19 cellular contexts compared by ENCODE assay signal in the genomic region with DNA sequence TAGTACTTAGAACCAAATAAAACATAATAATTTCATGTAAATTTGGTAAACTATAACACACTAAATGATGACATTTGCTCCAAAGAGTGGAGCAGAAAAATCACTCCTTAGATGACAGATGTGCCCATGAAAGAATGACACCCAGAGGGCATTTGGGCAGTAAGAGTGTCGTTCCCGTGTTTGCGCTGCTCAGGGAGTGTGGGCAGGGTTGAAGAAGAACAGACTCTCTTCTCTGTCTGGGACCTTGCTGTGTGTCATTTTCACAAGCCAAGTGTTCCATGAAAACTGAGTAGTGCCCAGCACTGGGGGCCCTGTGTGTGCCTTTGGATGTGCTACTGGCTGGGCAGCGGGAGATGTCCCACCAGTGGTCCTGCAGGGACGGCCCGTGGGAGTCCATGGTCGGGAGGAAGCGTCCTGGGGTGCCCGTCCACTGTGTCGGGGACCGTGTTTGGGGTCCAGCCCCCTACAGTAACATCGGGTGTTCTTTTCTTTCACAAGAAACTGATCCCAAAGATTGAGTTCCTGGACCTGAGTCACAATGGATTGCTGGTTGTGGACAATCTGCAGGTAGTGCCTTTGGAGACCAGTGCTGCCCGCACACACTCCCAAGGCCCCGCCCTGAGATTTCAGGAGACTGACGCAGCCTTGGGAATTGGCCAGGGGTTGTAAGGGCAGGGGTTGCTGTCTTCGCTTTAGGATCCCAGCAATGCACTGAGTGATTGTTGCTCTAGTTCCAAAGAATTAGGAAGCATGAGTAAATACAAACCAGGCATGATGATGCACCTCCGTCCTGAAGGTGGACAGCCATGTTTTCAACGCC. TPM values are rescaled to one million over a fixed set of nuclear protein-coding genes. Genes with fewer than 3 reads are reported as not detected.
DNase-seq lines count a peak whose midpoint lies in the region; ATAC-seq and TF ChIP-seq lines count a peak whose summit lies in the region.
"Had no signal": no experiment of that assay in that cellular context is flagged by ENCODE, and none has a peak within 500 bp of the region (broad histone marks: within the 10 kb centered on the region; RNA-seq: fewer than 3 reads in every experiment).

No MANE protein-coding gene starts in this region.

- H3K4me3 ChIP-seq in trophoblast cell (ENCODE audit: low read depth, low read length) (no peak overlapping the region), foreskin fibroblast (ENCODE audit: low read depth in 1 of 2, low read length in 2 of 2) (no peak overlapping the region)

- no peak overlapping the region for H2BK120ac ChIP-seq in trophoblast cell (ENCODE audit: insufficient read depth, low read length, poor library complexity)

- no peak overlapping the region for H3K23ac ChIP-seq in trophoblast cell (ENCODE audit: low read length)

- peaks cover 15% of the 10 kb centered on the region for H3K4me1 Mint-ChIP-seq in endothelial cell (ENCODE audit: unreplicated experiment)
- H3K4me1 Mint-ChIP-seq: B cell, H9, IgD-negative memory B cell had no signal

- no peaks in the 10 kb centered on the region for H3K9me3 Mint-ChIP-seq in endothelial cell (ENCODE audit: unreplicated experiment)
- H3K9me3 Mint-ChIP-seq: CD4-positive, alpha-beta T cell; H9; IgD-negative memory B cell had no signal

- no peak overlapping the region for H3K9ac ChIP-seq in trophoblast cell (ENCODE audit: low read length)

- no peaks in the 10 kb centered on the region for H3K79me1 ChIP-seq in trophoblast cell (ENCODE audit: low read length)

- no peak overlapping the region for H3K27ac Mint-ChIP-seq in endothelial cell (ENCODE audit: unreplicated experiment)
- H3K27ac Mint-ChIP-seq: B cell; CD4-positive, alpha-beta T cell; H9; IgD-negative memory B cell had no signal

- H3K36me3 ChIP-seq in trophoblast cell (ENCODE audit: control insufficient read depth in 1 of 2, insufficient read depth in 2 of 2, low read length in 2 of 2): peaks cover 84 to 89% of the 10 kb centered on the region in 2 experiments

- H3K4ac ChIP-seq in trophoblast cell (ENCODE audit: low read depth, low read length): no peak overlapping the region

- H2AK5ac ChIP-seq in trophoblast cell (ENCODE audit: low read length): no peak overlapping the region

- DNase-seq in left cardiac atrium: peak; percentile 24
- DNase-seq in Right ventricle myocardium superior: no peak
- DNase-seq in CD1c-positive myeloid dendritic cell (ENCODE audit: extremely low spot score): peak; percentile 85
- DNase-seq in endothelial cell (ENCODE audit: low spot score): no peak
- DNase-seq in trophoblast cell: peak; percentile 97 to 98
- no peak for DNase-seq in posterior vena cava (ENCODE audit: low spot score)
- DNase-seq in T1000 (lab: John Stamatoyannopoulos, UW): no peak
- DNase-seq in foreskin fibroblast: no peak
- DNase-seq: 8988T; C1 segment of cervical spinal cord; CD4-positive, alpha-beta T cell; DMS153; GDM1; H9 had no signal

- no peak overlapping the region for H3K18ac ChIP-seq in trophoblast cell (ENCODE audit: low read length)

- no peak for ATAC-seq in left cardiac atrium
- ATAC-seq in Right ventricle myocardium superior (ENCODE audit: poor library complexity): no peak

- H3K9me3 ChIP-seq in trophoblast cell (ENCODE audit: insufficient read depth, low read depth, low read length): peaks cover 2% of the 10 kb centered on the region

- H3K4me2 ChIP-seq in trophoblast cell (ENCODE audit: low read length): no peak overlapping the region

- TF ChIP-seq CTCF in endothelial cell (IDR thresholded peaks at IDR 0.05; ENCODE audit: unreplicated experiment) (no peak), foreskin fibroblast (IDR thresholded peaks at IDR 0.05; ENCODE audit: low read depth, low read length) (no peak)

- no peak overlapping the region for H4K91ac ChIP-seq in trophoblast cell (ENCODE audit: low read depth, low read length)

- no peaks in the 10 kb centered on the region for H3K4me1 ChIP-seq in trophoblast cell (ENCODE audit: control insufficient read depth in 1 of 2, insufficient read depth in 2 of 2, low read length in 2 of 2)

- peaks cover 11% of the 10 kb centered on the region for H3K27me3 Mint-ChIP-seq in endothelial cell (ENCODE audit: unreplicated experiment)
- H3K27me3 Mint-ChIP-seq: B cell; CD4-positive, alpha-beta T cell; IgD-negative memory B cell had no signal

- no peak overlapping the region for H4K8ac ChIP-seq in trophoblast cell (ENCODE audit: low read depth, low read length)

- no peaks in the 10 kb centered on the region for H3K27me3 ChIP-seq in trophoblast cell (ENCODE audit: insufficient read depth, low read length)

- H3K36me3 Mint-ChIP-seq in endothelial cell (ENCODE audit: low read depth, unreplicated experiment): peaks cover 60% of the 10 kb centered on the region

- H2BK12ac ChIP-seq in trophoblast cell (ENCODE audit: low read length): no peak overlapping the region

- H2AFZ ChIP-seq in trophoblast cell (ENCODE audit: insufficient read depth, low read length, poor library complexity): no peak overlapping the region

- H4K12ac ChIP-seq in trophoblast cell (ENCODE audit: low read depth, low read length): no peak overlapping the region

- H3K27ac ChIP-seq in trophoblast cell (ENCODE audit: low read depth, low read length): no peak overlapping the region

- no peak overlapping the region for H2BK5ac ChIP-seq in trophoblast cell (ENCODE audit: low read depth, low read length, poor library complexity)

- WGBS in trophoblast cell (ENCODE audit: extremely low coverage, insufficient coverage, insufficient read length): no CpG with 5 or more reads among the region's 18 CpGs

- no peaks in the 10 kb centered on the region for H3K79me2 ChIP-seq in trophoblast cell (ENCODE audit: control insufficient read depth, insufficient read depth, low read length, poor library complexity)

- intact Hi-C loops in left cardiac atrium (cut with DNase I) (loop anchor here in 1 of 2 donors (10.0 kb wide), 1 partner anchor 208 kb away; a partner anchor contains a TSS), Right ventricle myocardium superior (cut with DNase I) (no loop called here), posterior vena cava (cut with DNase I) (no loop called here)

- no peak overlapping the region for H3K14ac ChIP-seq in trophoblast cell (ENCODE audit: low read length)

- peak overlapping the region; percentile 65 for H3K4me3 Mint-ChIP-seq in endothelial cell (ENCODE audit: unreplicated experiment)
- H3K4me3 Mint-ChIP-seq: B cell; CD4-positive, alpha-beta T cell; H9; IgD-negative memory B cell had no signal

RNA-seq across cellular contexts. Expression of a gene that starts 17.9 kb away (rescaled TPM):
- total RNA-seq in left cardiac atrium (100 to 1,000 TPM; 169 to 195 TPM), Right ventricle myocardium superior (74.7 TPM), endothelial cell (ENCODE audit: unreplicated experiment) (866 TPM), posterior vena cava (100 to 1,000 TPM; 303 to 498 TPM)
- 0.14 and 0.19 TPM in 2 replicates for polyA plus RNA-seq in trophoblast cell (2013)
- total RNA-seq: Daoy had no signal
- polyA plus RNA-seq: IgD-negative memory B cell had no signal

RNA-seq across cellular contexts. Expression of a gene that starts 21.9 kb away (rescaled TPM):
- 10 to 100 TPM; 45.9 to 49.0 TPM for total RNA-seq in left cardiac atrium
- 46.0 TPM for total RNA-seq in Right ventricle myocardium superior
- total RNA-seq in endothelial cell (ENCODE audit: unreplicated experiment): 261 TPM
- 52.2 and 53.5 TPM in 2 replicates for polyA plus RNA-seq in trophoblast cell (2013)
- total RNA-seq in posterior vena cava: 10 to 100 TPM; 53.0 to 65.2 TPM

RNA-seq across cellular contexts. Expression of a gene that starts 23.4 kb away (rescaled TPM):
- total RNA-seq in left cardiac atrium: 1,000 to 10,000 TPM; 2,841 to 3,233 TPM
- 7,948 TPM for total RNA-seq in Right ventricle myocardium superior
- 0.67 TPM for total RNA-seq in endothelial cell (ENCODE audit: unreplicated experiment)
- polyA plus RNA-seq in trophoblast cell (2013): 5.7 and 6.0 TPM in 2 replicates
- 1 to 10 TPM; 3.5 to 5.5 TPM for total RNA-seq in posterior vena cava
- total RNA-seq: A673, Daoy had no signal
- polyA plus RNA-seq: IgD-negative memory B cell had no signal

RNA-seq across cellular contexts. Expression of a gene that starts 32.4 kb away (rescaled TPM):
- 10 to 100 TPM; 13.7 to 19.9 TPM for total RNA-seq in left cardiac atrium
- 10.4 TPM for total RNA-seq in Right ventricle myocardium superior
- total RNA-seq in endothelial cell (ENCODE audit: unreplicated experiment): 175 TPM
- 1.1 TPM in 2 replicates for polyA plus RNA-seq in trophoblast cell (2013)
- total RNA-seq in posterior vena cava: 10 to 100 TPM; 12.4 to 17.7 TPM
- total RNA-seq: A673 had no signal
- polyA plus RNA-seq: AG04450 had no signal

RNA-seq across cellular contexts. Expression of a gene that starts 56.4 kb away (rescaled TPM):
- 100 to 1,000 TPM; 114 to 141 TPM for total RNA-seq in left cardiac atrium
- 84.1 TPM for total RNA-seq in Right ventricle myocardium superior
- total RNA-seq in endothelial cell (ENCODE audit: unreplicated experiment): 252 TPM
- 247 and 254 TPM in 2 replicates for polyA plus RNA-seq in trophoblast cell (2013)
- 10 to 100 TPM; 42.7 to 48.6 TPM for total RNA-seq in posterior vena cava

Comparison
In these comparisons a context has a peak if more than half of its experiments do, and no peak if none do; other contexts are left out.
1. DNase-seq: peak in left cardiac atrium (single experiment), CD1c-positive myeloid dendritic cell (single experiment) and trophoblast cell (2 of 2); none in Right ventricle myocardium superior (single experiment), endothelial cell (single experiment), posterior vena cava (single experiment), T1000 (single experiment) and foreskin fibroblast (0 of 2).
2. RNA of a gene that starts 23.4 kb away (total RNA-seq): 7,948 TPM in Right ventricle myocardium superior (single experiment) and 2,841 to 3,233 TPM in left cardiac atrium; 3.5 to 5.5 TPM in posterior vena cava and 0.67 TPM in endothelial cell (single experiment); every median in the first group is over 100 times any median in the second.